Comparison of ENCODE assay signal across 17 cellular contexts in the genomic region with DNA sequence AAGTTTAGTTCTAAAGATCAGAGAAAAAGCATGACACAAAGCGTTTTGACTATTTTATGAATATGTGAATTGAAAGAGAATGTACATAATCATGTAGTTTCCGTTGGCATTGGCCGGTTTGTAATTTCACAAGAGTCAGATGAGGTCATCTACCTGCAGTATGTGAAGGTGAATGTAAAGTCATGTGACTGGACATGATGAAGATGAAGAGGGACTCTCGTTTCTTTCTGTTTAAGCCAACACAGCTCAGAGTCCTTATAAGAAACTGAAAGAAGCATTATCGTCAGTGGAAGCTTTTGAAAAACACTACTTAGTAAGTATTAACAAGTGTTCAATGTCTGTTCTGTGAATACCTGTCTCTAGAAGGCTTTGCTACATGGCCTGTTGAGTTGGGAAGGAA.
"Had no signal": no experiment of that assay in that cellular context is flagged by ENCODE, and none has a peak within 500 bp of the region (broad histone marks: within the 10 kb centered on the region; RNA-seq: fewer than 3 reads in every experiment).

No MANE protein-coding gene starts in this region.

- FAIRE-seq: astrocyte, endothelial cell of umbilical vein had no signal

- H3K27ac ChIP-seq: foreskin keratinocyte, thoracic aorta had no signal

- DNase-seq: activated naive CD8-positive, alpha-beta T cell treated with anti-CD3 and anti-CD28 coated beads, Interleukin-2, amount 10 ng/mL, durations not matched to agents 7 days and 5 days; activated T-cell treated with anti-CD3 and anti-CD28 coated beads, Interleukin-2, amount 50 U/mL, for 4 hours; foreskin keratinocyte; islet precursor cell; mammary epithelial cell; occipital lobe; right cardiac atrium; SHP77; stimulated activated naive CD4-positive, alpha-beta T cell treated with Interleukin-2 at 50 U/mL for 16 hours had no signal

- H3K4me3 ChIP-seq: smooth muscle cell, thoracic aorta had no signal

- ATAC-seq: activated T-cell treated with anti-CD3 and anti-CD28 coated beads, Interleukin-2, amount 50 U/mL, for 4 hours; foreskin keratinocyte; left lobe of liver; right cardiac atrium had no signal

- H3K27me3 Mint-ChIP-seq: activated naive CD8-positive, alpha-beta T cell treated with anti-CD3 and anti-CD28 coated beads, Interleukin-2, amount 10 ng/mL, durations not matched to agents 7 days and 5 days; progenitor cell of endocrine pancreas had no signal

- H3K9me3 Mint-ChIP-seq: activated naive CD8-positive, alpha-beta T cell treated with anti-CD3 and anti-CD28 coated beads, Interleukin-2, amount 10 ng/mL, durations not matched to agents 7 days and 5 days; activated T-cell treated with anti-CD3 and anti-CD28 coated beads, Interleukin-2, amount 50 U/mL, for 4 hours; nephron; T-helper 2 cell treated with Interferon-gamma antibody and Interleukin-4, amounts not matched to agents 5 μg/mL and 100 μg/mL, for 36 hours had no signal

- H3K27me3 ChIP-seq: foreskin keratinocyte had no signal

- H3K4me1 Mint-ChIP-seq: nephron had no signal

- H3K4me1 ChIP-seq: foreskin keratinocyte had no signal

- H3K27ac Mint-ChIP-seq: activated naive CD8-positive, alpha-beta T cell treated with anti-CD3 and anti-CD28 coated beads, Interleukin-2, amount 10 ng/mL, durations not matched to agents 7 days and 5 days; nephron; progenitor cell of endocrine pancreas; T-helper 2 cell treated with Interferon-gamma antibody and Interleukin-4, amounts not matched to agents 5 μg/mL and 100 μg/mL, for 36 hours had no signal

- H3K9me3 ChIP-seq: thoracic aorta had no signal

- H3K4me2 ChIP-seq: smooth muscle cell had no signal

- H3K4me3 Mint-ChIP-seq: activated naive CD8-positive, alpha-beta T cell treated with anti-CD3 and anti-CD28 coated beads, Interleukin-2, amount 10 ng/mL, durations not matched to agents 7 days and 5 days; activated T-cell treated with anti-CD3 and anti-CD28 coated beads, Interleukin-2, amount 50 U/mL, for 4 hours; nephron; T-helper 2 cell treated with Interferon-gamma antibody and Interleukin-4, amounts not matched to agents 5 μg/mL and 100 μg/mL, for 36 hours had no signal
